Comparison of ENCODE assay signal across 1 cellular context in the genomic region with DNA sequence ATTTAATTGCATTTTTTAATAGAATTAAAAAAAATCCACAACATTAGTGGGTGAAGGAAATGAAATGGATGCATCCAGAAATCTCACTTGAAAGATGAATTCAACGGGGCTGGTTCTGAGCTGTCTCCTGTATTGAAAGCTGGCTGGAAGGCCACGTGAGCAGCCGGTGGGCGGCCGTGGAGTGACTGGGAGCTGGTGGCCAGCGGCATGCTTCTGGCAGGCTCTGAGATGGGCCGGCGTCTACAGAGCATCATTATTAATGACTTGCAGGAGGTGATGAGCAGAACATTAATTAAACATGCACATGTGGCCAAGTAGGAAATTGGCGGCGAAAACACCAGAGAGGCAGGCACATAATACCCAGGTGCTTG.
TF ChIP-seq lines count a peak whose summit lies in the region.

No MANE protein-coding gene starts in this region.

TF ChIP-seq in SK-N-SH, 30 proteins besides CTCF, POLR2A, EP300 and RAD21:
- TF ChIP-seq SMC3 (IDR thresholded peaks at IDR 0.05; ENCODE audit: low read depth, low read length), result no peak
- no peak for TF ChIP-seq GABPA (IDR thresholded peaks at IDR 0.05; ENCODE audit: low read depth)
- no peak for TF ChIP-seq EZH2phosphoT487 (IDR thresholded peaks at IDR 0.05; ENCODE audit: borderline replicate concordance, low read depth)
- TF ChIP-seq RCOR1 (IDR thresholded peaks at IDR 0.05; ENCODE audit: low read length), result no peak
- TF ChIP-seq RFX5 (IDR thresholded peaks at IDR 0.05; ENCODE audit: low read length), result no peak
- no peak for TF ChIP-seq CHD2 (IDR thresholded peaks at IDR 0.05; ENCODE audit: low read length, partially characterized antibody)
- TF ChIP-seq, protein P1, sequence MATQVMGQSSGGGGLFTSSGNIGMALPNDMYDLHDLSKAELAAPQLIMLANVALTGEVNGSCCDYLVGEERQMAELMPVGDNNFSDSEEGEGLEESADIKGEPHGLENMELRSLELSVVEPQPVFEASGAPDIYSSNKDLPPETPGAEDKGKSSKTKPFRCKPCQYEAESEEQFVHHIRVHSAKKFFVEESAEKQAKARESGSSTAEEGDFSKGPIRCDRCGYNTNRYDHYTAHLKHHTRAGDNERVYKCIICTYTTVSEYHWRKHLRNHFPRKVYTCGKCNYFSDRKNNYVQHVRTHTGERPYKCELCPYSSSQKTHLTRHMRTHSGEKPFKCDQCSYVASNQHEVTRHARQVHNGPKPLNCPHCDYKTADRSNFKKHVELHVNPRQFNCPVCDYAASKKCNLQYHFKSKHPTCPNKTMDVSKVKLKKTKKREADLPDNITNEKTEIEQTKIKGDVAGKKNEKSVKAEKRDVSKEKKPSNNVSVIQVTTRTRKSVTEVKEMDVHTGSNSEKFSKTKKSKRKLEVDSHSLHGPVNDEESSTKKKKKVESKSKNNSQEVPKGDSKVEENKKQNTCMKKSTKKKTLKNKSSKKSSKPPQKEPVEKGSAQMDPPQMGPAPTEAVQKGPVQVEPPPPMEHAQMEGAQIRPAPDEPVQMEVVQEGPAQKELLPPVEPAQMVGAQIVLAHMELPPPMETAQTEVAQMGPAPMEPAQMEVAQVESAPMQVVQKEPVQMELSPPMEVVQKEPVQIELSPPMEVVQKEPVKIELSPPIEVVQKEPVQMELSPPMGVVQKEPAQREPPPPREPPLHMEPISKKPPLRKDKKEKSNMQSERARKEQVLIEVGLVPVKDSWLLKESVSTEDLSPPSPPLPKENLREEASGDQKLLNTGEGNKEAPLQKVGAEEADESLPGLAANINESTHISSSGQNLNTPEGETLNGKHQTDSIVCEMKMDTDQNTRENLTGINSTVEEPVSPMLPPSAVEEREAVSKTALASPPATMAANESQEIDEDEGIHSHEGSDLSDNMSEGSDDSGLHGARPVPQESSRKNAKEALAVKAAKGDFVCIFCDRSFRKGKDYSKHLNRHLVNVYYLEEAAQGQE (IDR thresholded peaks at IDR 0.05; ENCODE audit: low read depth, low read length), result no peak
- TF ChIP-seq ZBTB33 (IDR thresholded peaks at IDR 0.05; ENCODE audit: borderline replicate concordance, low read depth), result no peak
